ENCODE assay signal across 16 cellular contexts in genomic region chr11:134537941-134538340, GRCh38.
"Had no signal": no experiment of that assay in that cellular context is flagged by ENCODE, and none has a peak within 500 bp of the region (broad histone marks: within the 10 kb centered on the region; RNA-seq: fewer than 3 reads in every experiment).

No MANE protein-coding gene starts in this region.

- H3K4me1 Mint-ChIP-seq: activated CD4-positive, alpha-beta T cell treated with anti-CD3 and anti-CD28 coated beads, Interleukin-2, amount 10 ng/mL, durations not matched to agents 24 days and 14 days; nephron had no signal

- H3K27ac Mint-ChIP-seq: activated CD4-positive, alpha-beta T cell treated with anti-CD3 and anti-CD28 coated beads, Interleukin-2, amount 10 ng/mL, durations not matched to agents 24 days and 14 days; activated naive CD4-positive, alpha-beta T cell treated with anti-CD3 and anti-CD28 coated beads, Interleukin-2, amount 50 U/mL, for 72 hours; nephron had no signal

- H3K36me3 ChIP-seq: sigmoid colon, spleen, stomach, thoracic aorta had no signal

- DNase-seq: activated CD4-positive, alpha-beta T cell treated with anti-CD3 and anti-CD28 coated beads, Interleukin-2, amount 10 ng/mL, durations not matched to agents 24 days and 14 days; activated CD4-positive, CD25-positive, alpha-beta regulatory T cell; activated T-cell treated with anti-CD3 and anti-CD28 coated beads for 4 hours; amygdala; effector CD8-positive, alpha-beta T cell; foreskin fibroblast; mesendoderm; spleen; stomach; SW 1271 had no signal

- H3K4me3 ChIP-seq: body of pancreas, sigmoid colon, spleen, stomach, thoracic aorta had no signal

- H3K36me3 Mint-ChIP-seq: activated naive CD4-positive, alpha-beta T cell treated with anti-CD3 and anti-CD28 coated beads, Interleukin-2, amount 50 U/mL, for 72 hours had no signal

- H3K4me1 ChIP-seq: body of pancreas, sigmoid colon, stomach had no signal

- ATAC-seq: activated naive CD4-positive, alpha-beta T cell treated with anti-CD3 and anti-CD28 coated beads, Interleukin-2, amount 50 U/mL, for 72 hours; body of pancreas had no signal

- H3K4me3 Mint-ChIP-seq: activated CD4-positive, alpha-beta T cell treated with anti-CD3 and anti-CD28 coated beads, Interleukin-2, amount 10 ng/mL, durations not matched to agents 24 days and 14 days; central memory CD8-positive, alpha-beta T cell; nephron had no signal

- H3K27me3 ChIP-seq: body of pancreas had no signal

- H3K9me3 Mint-ChIP-seq: activated CD4-positive, alpha-beta T cell treated with anti-CD3 and anti-CD28 coated beads, Interleukin-2, amount 10 ng/mL, durations not matched to agents 24 days and 14 days; activated naive CD4-positive, alpha-beta T cell treated with anti-CD3 and anti-CD28 coated beads, Interleukin-2, amount 50 U/mL, for 72 hours; central memory CD8-positive, alpha-beta T cell had no signal

- H3K9me3 ChIP-seq: body of pancreas, sigmoid colon, stomach, thoracic aorta had no signal

- H3K27ac ChIP-seq: body of pancreas, sigmoid colon, spleen, stomach, thoracic aorta had no signal
